In genomic region chr11:114218508-114218907, GRCh38 we compare ENCODE assay signal across 17 cellular contexts.
DNase-seq lines count a peak whose midpoint lies in the region; ATAC-seq and FAIRE-seq lines count a peak whose summit lies in the region.
"Had no signal": no experiment of that assay in that cellular context is flagged by ENCODE, and none has a peak within 500 bp of the region (broad histone marks: within the 10 kb centered on the region; RNA-seq: fewer than 3 reads in every experiment).

No MANE protein-coding gene starts in this region.

- peak overlapping the region; percentile 65 for H2BK12ac ChIP-seq in trophoblast cell (ENCODE audit: low read length)

- no peaks in the 10 kb centered on the region for H3K9me3 Mint-ChIP-seq in activated CD4-positive, alpha-beta T cell treated with anti-CD3 and anti-CD28 coated beads, Interleukin-2, amount 10 ng/mL, durations not matched to agents 7 days and 5 days
- H3K9me3 Mint-ChIP-seq: IgD-negative memory B cell had no signal

- peaks cover 40% of the 10 kb centered on the region for H3K4me1 Mint-ChIP-seq in activated CD4-positive, alpha-beta T cell treated with anti-CD3 and anti-CD28 coated beads, Interleukin-2, amount 10 ng/mL, durations not matched to agents 7 days and 5 days

- no peak overlapping the region for H4K8ac ChIP-seq in trophoblast cell (ENCODE audit: low read depth, low read length)

- H3K23ac ChIP-seq in trophoblast cell (ENCODE audit: low read length), result no peak overlapping the region

- peaks cover 2% of the 10 kb centered on the region for H3K36me3 Mint-ChIP-seq in activated CD4-positive, alpha-beta T cell treated with anti-CD3 and anti-CD28 coated beads, Interleukin-2, amount 10 ng/mL, durations not matched to agents 7 days and 5 days (ENCODE audit: low read depth)
- H3K36me3 Mint-ChIP-seq: CD14-positive monocyte had no signal

- no peaks in the 10 kb centered on the region for H3K9me3 ChIP-seq in BLaER1 treated with 17β-estradiol and CSF1 and Interleukin-3, amounts not matched to agents 10 nM and 100 nM (replicated peaks in 1 of 11)
- peaks cover 3% of the 10 kb centered on the region for H3K9me3 ChIP-seq in trophoblast cell (ENCODE audit: insufficient read depth, low read depth, low read length)
- H3K9me3 ChIP-seq: Caco-2 had no signal

- H3K27ac ChIP-seq in BLaER1 treated with 17β-estradiol and CSF1 and Interleukin-3, amounts not matched to agents 10 nM and 100 nM, result no peak overlapping the region
- H3K27ac ChIP-seq in trophoblast cell (ENCODE audit: low read depth, low read length), result no peak overlapping the region

- no peak overlapping the region for H3K9ac ChIP-seq in BLaER1 treated with 17β-estradiol and CSF1 and Interleukin-3, amounts not matched to agents 10 nM and 100 nM
- H3K9ac ChIP-seq in trophoblast cell (ENCODE audit: low read length), result no peak overlapping the region

- H3K4ac ChIP-seq in trophoblast cell (ENCODE audit: low read depth, low read length), result no peak overlapping the region

- no peak overlapping the region for H2BK120ac ChIP-seq in trophoblast cell (ENCODE audit: insufficient read depth, low read length, poor library complexity)

- no peak overlapping the region for H4K91ac ChIP-seq in trophoblast cell (ENCODE audit: low read depth, low read length)

- no CpG with 5 or more reads among the region's 3 CpGs for WGBS in trophoblast cell (ENCODE audit: extremely low coverage, insufficient coverage, insufficient read length)

- peaks cover 0 to 6% (median 0%) of the 10 kb centered on the region in 11 experiments; a peak in 2 of 22 replicates for H4K20me1 ChIP-seq in BLaER1 treated with 17β-estradiol and CSF1 and Interleukin-3, amounts not matched to agents 10 nM and 100 nM

- H3K4me2 ChIP-seq in BLaER1 treated with 17β-estradiol and CSF1 and Interleukin-3, amounts not matched to agents 10 nM and 100 nM, result peak overlapping the region in 8 of 11 experiments; percentile 59 to 84 (median 68); a peak in 11 of 22 replicates
- no peak overlapping the region for H3K4me2 ChIP-seq in trophoblast cell (ENCODE audit: low read length)

- no peak overlapping the region for H3K14ac ChIP-seq in trophoblast cell (ENCODE audit: low read length)

- FAIRE-seq in endometrium (lab: Jason Lieb, UNC) (peak; percentile 94), HTR-8/SVneo (lab: Jason Lieb, UNC) (no peak)
- FAIRE-seq: GM19239 had no signal

- peaks cover 11 to 40% (median 31%) of the 10 kb centered on the region in 10 experiments; a peak in 18 of 20 replicates for H3K4me1 ChIP-seq in BLaER1 treated with 17β-estradiol and CSF1 and Interleukin-3, amounts not matched to agents 10 nM and 100 nM
- H3K4me1 ChIP-seq in trophoblast cell (ENCODE audit: control insufficient read depth in 1 of 2, insufficient read depth in 2 of 2, low read length in 2 of 2), result peaks cover 16 to 21% of the 10 kb centered on the region in 2 experiments

- H3K27me3 Mint-ChIP-seq in activated CD4-positive, alpha-beta T cell treated with anti-CD3 and anti-CD28 coated beads, Interleukin-2, amount 10 ng/mL, durations not matched to agents 7 days and 5 days, result peaks cover 2% of the 10 kb centered on the region

- peak overlapping the region; percentile 42 for H3K27ac Mint-ChIP-seq in activated CD4-positive, alpha-beta T cell treated with anti-CD3 and anti-CD28 coated beads, Interleukin-2, amount 10 ng/mL, durations not matched to agents 7 days and 5 days
- H3K27ac Mint-ChIP-seq: IgD-negative memory B cell had no signal

- no peaks in the 10 kb centered on the region for H3K27me3 ChIP-seq in BLaER1 treated with 17β-estradiol and CSF1 and Interleukin-3, amounts not matched to agents 10 nM and 100 nM
- H3K27me3 ChIP-seq in trophoblast cell (ENCODE audit: insufficient read depth, low read length), result no peaks in the 10 kb centered on the region

- no peak overlapping the region for H2BK5ac ChIP-seq in trophoblast cell (ENCODE audit: low read depth, low read length, poor library complexity)

- no peak for ATAC-seq in GM18873 (IDR thresholded peaks at IDR 0.05; ENCODE audit: low FRiP score, unreplicated experiment)
- ATAC-seq: HCT116 had no signal

- H3K4me3 Mint-ChIP-seq in activated CD4-positive, alpha-beta T cell treated with anti-CD3 and anti-CD28 coated beads, Interleukin-2, amount 10 ng/mL, durations not matched to agents 7 days and 5 days, result no peak overlapping the region
- H3K4me3 Mint-ChIP-seq: CD14-positive monocyte, IgD-negative memory B cell had no signal

- no peak overlapping the region for H4K12ac ChIP-seq in trophoblast cell (ENCODE audit: low read depth, low read length)

- CTCF ChIA-PET in activated CD4-positive, alpha-beta T cell treated with anti-CD3 and anti-CD28 coated beads, Interleukin-2, amount 10 ng/mL, durations not matched to agents 7 days and 5 days (lab: Charles Lee), result no interaction called here

- H2AFZ ChIP-seq in trophoblast cell (ENCODE audit: insufficient read depth, low read length, poor library complexity), result no peak overlapping the region

- no peak overlapping the region for H2AK5ac ChIP-seq in trophoblast cell (ENCODE audit: low read length)

- no peak overlapping the region for H3K18ac ChIP-seq in trophoblast cell (ENCODE audit: low read length)

- H3K79me1 ChIP-seq in trophoblast cell (ENCODE audit: low read length), result peaks cover 13% of the 10 kb centered on the region

- H3K79me2 ChIP-seq in trophoblast cell (ENCODE audit: control insufficient read depth, insufficient read depth, low read length, poor library complexity), result no peaks in the 10 kb centered on the region

- no peak overlapping the region for H3K4me3 ChIP-seq in BLaER1 treated with 17β-estradiol and CSF1 and Interleukin-3, amounts not matched to agents 10 nM and 100 nM
- no peak overlapping the region for H3K4me3 ChIP-seq in trophoblast cell (ENCODE audit: low read depth, low read length)

- POLR2A ChIA-PET in activated CD4-positive, alpha-beta T cell treated with anti-CD3 and anti-CD28 coated beads, Interleukin-2, amount 10 ng/mL, durations not matched to agents 7 days and 5 days (lab: Charles Lee), result no interaction called here

- H3K36me3 ChIP-seq in BLaER1 treated with 17β-estradiol and CSF1 and Interleukin-3, amounts not matched to agents 10 nM and 100 nM, result no peaks in the 10 kb centered on the region
- H3K36me3 ChIP-seq in trophoblast cell (ENCODE audit: control insufficient read depth in 1 of 2, insufficient read depth in 2 of 2, low read length in 2 of 2), result no peaks in the 10 kb centered on the region

- no peak for DNase-seq in activated CD4-positive, alpha-beta T cell treated with anti-CD3 and anti-CD28 coated beads, Interleukin-2, amount 10 ng/mL, durations not matched to agents 7 days and 5 days
- DNase-seq in activated CD4-positive, alpha-beta T cell treated with anti-CD3 and anti-CD28 coated beads, Interleukin-2, amount 50 U/mL, for 4 hours, result no peak
- DNase-seq in trophoblast cell, result no peak
- DNase-seq in HTR-8/SVneo (ENCODE audit: insufficient read length, low spot score), result no peak
- DNase-seq in NOMO-1 treated with DMSO at 0.1 percent for 48 hours (lab: John Stamatoyannopoulos, UW; ENCODE audit: unreplicated experiment), result no peak
- DNase-seq: Caco-2, DMS53, NCI-H1436, NCI-H2029 treated with DMSO at 0.1 percent for 48 hours, NCI-H510A had no signal
